In genomic region chr1:58566339-58566738, GRCh38 we compare ENCODE assay signal across 1 cellular context.
TF ChIP-seq lines count a peak whose summit lies in the region.

No MANE protein-coding gene starts in this region.

TF ChIP-seq in K562, 482 proteins besides CTCF, POLR2A, EP300 and RAD21 (continued from another document):
- no peak for TF ChIP-seq ZNF263 (CRISPR knock-in tag; IDR thresholded peaks at IDR 0.05; ENCODE audit: borderline replicate concordance)
- no peak for TF ChIP-seq CLOCK (CRISPR knock-in tag; IDR thresholded peaks at IDR 0.05; ENCODE audit: borderline replicate concordance)
- no peak for TF ChIP-seq ZBED1 (IDR thresholded peaks at IDR 0.05)
- no peak for TF ChIP-seq TCF7 (IDR thresholded peaks at IDR 0.05; ENCODE audit: borderline replicate concordance)
- TF ChIP-seq HOXB6 (CRISPR knock-in tag; IDR thresholded peaks at IDR 0.05; ENCODE audit: borderline replicate concordance): no peak
- no peak for TF ChIP-seq TAF1 (IDR thresholded peaks at IDR 0.05; ENCODE audit: control insufficient read depth, extremely low read depth, insufficient read depth, low read length, severe bottlenecking)
- no peak for TF ChIP-seq ILF3 (IDR thresholded peaks at IDR 0.05; ENCODE audit: borderline replicate concordance)
- no peak for TF ChIP-seq EZH2 (IDR thresholded peaks at IDR 0.05; ENCODE audit: borderline replicate concordance, low read depth, low read length)
- no peak for TF ChIP-seq STAG1 (CRISPR knock-in tag; IDR thresholded peaks at IDR 0.05; ENCODE audit: borderline replicate concordance)
- no peak for TF ChIP-seq ILK (tag; IDR thresholded peaks at IDR 0.05; ENCODE audit: borderline replicate concordance, low read depth)
